In the genomic region with DNA sequence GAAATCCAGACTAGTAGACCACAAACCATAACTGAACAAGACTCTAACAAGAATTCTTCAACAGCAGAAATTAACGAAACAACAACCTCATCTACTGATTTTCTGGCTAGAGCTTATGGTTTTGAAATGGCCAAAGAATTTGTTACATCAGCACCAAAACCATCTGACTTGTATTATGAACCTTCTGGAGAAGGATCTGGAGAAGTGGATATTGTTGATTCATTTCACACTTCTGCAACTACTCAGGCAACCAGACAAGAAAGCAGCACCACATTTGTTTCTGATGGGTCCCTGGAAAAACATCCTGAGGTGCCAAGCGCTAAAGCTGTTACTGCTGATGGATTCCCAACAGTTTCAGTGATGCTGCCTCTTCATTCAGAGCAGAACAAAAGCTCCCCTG, we compare ENCODE assay signal across 22 cellular contexts.
DNase-seq lines count a peak whose midpoint lies in the region; ATAC-seq, FAIRE-seq and TF ChIP-seq lines count a peak whose summit lies in the region.
"Had no signal": no experiment of that assay in that cellular context is flagged by ENCODE, and none has a peak within 500 bp of the region (broad histone marks: within the 10 kb centered on the region; RNA-seq: fewer than 3 reads in every experiment).

No MANE protein-coding gene starts in this region.

- intact Hi-C loops in Right ventricle myocardium superior (cut with DNase I): no loop called here
- intact Hi-C loops in cardiac septum (cut with DNase I): no loop called here
- intact Hi-C loops in K562 (cut with micrococcal nuclease): no loop called here
- intact Hi-C loops in heart right ventricle (cut with DNase I): no loop called here

- H3K9me1 ChIP-seq in K562 (ENCODE audit: control insufficient read depth, insufficient read depth, low read length): no peaks in the 10 kb centered on the region

- WGBS in K562 (ENCODE audit: insufficient coverage, low coverage, missing lambda C conversion rate): 0% methylated on average over 2 of the region's 2 CpGs
- 86 to 89% methylated on average over 2 of the region's 2 CpGs for WGBS in heart right ventricle, 2 donors
- WGBS in hepatocyte (ENCODE audit: low lambda C conversion rate, missing lambda C conversion rate): 98% methylated on average over 2 of the region's 2 CpGs

- TF ChIP-seq CTCF in K562 (IDR thresholded peaks at IDR 0.05 in 2 of 3, conservative IDR thresholded peaks at IDR 0.05 in 1 of 3; ENCODE audit: insufficient read depth in 2 of 3, low read depth in 1 of 3, low read length in 3 of 3) (no peak), heart right ventricle (IDR thresholded peaks at IDR 0.05) (no peak), hepatocyte (IDR thresholded peaks at IDR 0.05; ENCODE audit: poor library complexity) (no peak)

- H3K36me3 Mint-ChIP-seq in activated naive CD4-positive, alpha-beta T cell treated with anti-CD3 and anti-CD28 coated beads, Interleukin-2, amount 50 U/mL, for 72 hours: peaks cover 0 to 7% of the 10 kb centered on the region in 2 donors

- H4K20me1 ChIP-seq in K562 (replicated peaks; ENCODE audit: control insufficient read depth, insufficient read depth, low read length): no peaks in the 10 kb centered on the region
- no peaks in the 10 kb centered on the region for H4K20me1 ChIP-seq in hepatocyte (ENCODE audit: insufficient read depth, poor library complexity, severe bottlenecking)

- in situ Hi-C loops in K562 (cut with MboI): no loop called here

- POLR2A ChIA-PET in K562 (lab: Yijun Ruan, JAX): no interaction called here

- H3K9ac ChIP-seq in K562 (ENCODE audit: insufficient read depth in 1 of 2, low read depth in 2 of 2, low read length in 2 of 2): no peak overlapping the region
- H3K9ac ChIP-seq: KMS-11 had no signal

- H3K9me3 Mint-ChIP-seq in activated naive CD4-positive, alpha-beta T cell treated with anti-CD3 and anti-CD28 coated beads, Interleukin-2, amount 50 U/mL, for 72 hours: peaks cover 3 to 6% of the 10 kb centered on the region in 2 donors
- H3K9me3 Mint-ChIP-seq: CD4-positive, alpha-beta T cell; GM23338 had no signal

- peak; percentile 11 for FAIRE-seq in K562 (lab: Jason Lieb, UNC)
- no peak for FAIRE-seq in H54 (lab: Jason Lieb, UNC)

- H2AFZ ChIP-seq in K562 (ENCODE audit: low read depth, low read length) (no peak overlapping the region), hepatocyte (no peak overlapping the region)
- H2AFZ ChIP-seq: GM23338 had no signal

- peaks cover 0 to 4% of the 10 kb centered on the region in 2 experiments; a peak in 1 of 5 replicates for H3K27me3 ChIP-seq in K562 (ENCODE audit: control insufficient read depth in 2 of 2, insufficient read depth in 2 of 2, low read length in 2 of 2)
- no peaks in the 10 kb centered on the region for H3K27me3 ChIP-seq in heart right ventricle
- no peaks in the 10 kb centered on the region for H3K27me3 ChIP-seq in hepatocyte

- H3K27ac ChIP-seq in K562 (ENCODE audit: extremely low read depth, low read depth, low read length) (no peak overlapping the region), heart right ventricle (no peak overlapping the region), hepatocyte (no peak overlapping the region)
- H3K27ac ChIP-seq: KMS-11, RWPE1 had no signal

- ATAC-seq in Right ventricle myocardium superior (ENCODE audit: poor library complexity): peak; percentile 69
- ATAC-seq in K562: no peak
- peak in 6 of 8 donors; percentile 21 to 83 (median 54) for ATAC-seq in heart right ventricle
- no peak for ATAC-seq in activated naive CD4-positive, alpha-beta T cell treated with anti-CD3 and anti-CD28 coated beads, Interleukin-2, amount 50 U/mL, for 72 hours
- ATAC-seq: GM23338, SK-N-SH treated with all-trans-retinoic acid at 6 μM for 48 hours had no signal

- no peak for TF ChIP-seq POLR2A in K562 (conservative IDR thresholded peaks at IDR 0.05)
- TF ChIP-seq POLR2A in H54 (IDR thresholded peaks at IDR 0.05; ENCODE audit: low read depth, low read length): no peak

- no peaks in the 10 kb centered on the region for H3K9me2 ChIP-seq in hepatocyte (replicated peaks; ENCODE audit: insufficient read depth)

- H3K4me2 ChIP-seq in K562 (ENCODE audit: insufficient read depth, low read length) (no peak overlapping the region), hepatocyte (no peak overlapping the region)
- H3K4me2 ChIP-seq: GM23338 had no signal

- H3K9me3 ChIP-seq in K562 (replicated peaks; ENCODE audit: control insufficient read depth, insufficient read depth, low read depth, low read length) (no peaks in the 10 kb centered on the region), heart right ventricle (no peaks in the 10 kb centered on the region), hepatocyte (ENCODE audit: low read depth) (no peaks in the 10 kb centered on the region)

- TF ChIP-seq RAD21 in K562 (CRISPR knock-in tag; conservative IDR thresholded peaks at IDR 0.05 in 1 of 2, IDR thresholded peaks at IDR 0.05 in 1 of 2): no peak

- no TSS peak for BruUV-seq in K562 (replicated peaks; lab: Mats Ljungman, UMichigan)

- no peaks in the 10 kb centered on the region for H3K36me3 ChIP-seq in K562 (ENCODE audit: control insufficient read depth, insufficient read depth, low read length)
- peaks cover 0 to 42% (median 0%) of the 10 kb centered on the region in 9 donors for H3K36me3 ChIP-seq in heart right ventricle
- H3K36me3 ChIP-seq in hepatocyte (replicated peaks; ENCODE audit: insufficient read depth, low read depth): peaks cover 7% of the 10 kb centered on the region

- no peak for DNase-seq in Right ventricle myocardium superior
- no peak for DNase-seq in cardiac septum (ENCODE audit: low spot score)
- no peak for DNase-seq in K562 (ENCODE audit: extremely low read depth in 1 of 4, low spot score in 3 of 4)
- no peak for DNase-seq in heart right ventricle
- DNase-seq in hepatocyte (ENCODE audit: low spot score): no peak
- DNase-seq in activated naive CD4-positive, alpha-beta T cell treated with anti-CD3 and anti-CD28 coated beads, Interleukin-2, amount 50 U/mL, for 72 hours (ENCODE audit: low spot score in 2 of 2): no peak
- no peak for DNase-seq in H54 (ENCODE audit: insufficient read length, low spot score)
- DNase-seq: CD4-positive, alpha-beta T cell; COR-L47; DMS79; HCEC 1CT; NCI-H1105; NCI-H2081; NCI-H2171; NCI-H345; NCI-H524; NCI-H774; NK-92 treated with Interleukin-12 subunit alpha and Interleukin-12 subunit beta, amount 100 ng/mL, for 24 hours had no signal

- H3K27ac Mint-ChIP-seq in activated naive CD4-positive, alpha-beta T cell treated with anti-CD3 and anti-CD28 coated beads, Interleukin-2, amount 50 U/mL, for 72 hours: no peak overlapping the region
- H3K27ac Mint-ChIP-seq: CD4-positive, alpha-beta T cell; GM23338 had no signal

- CTCF ChIA-PET in K562 (lab: Yijun Ruan, JAX; ENCODE audit: low intra/inter-chr PET ratio): no interaction called here

- TF ChIP-seq EP300 in K562 (IDR thresholded peaks at IDR 0.05; ENCODE audit: low read length): no peak

- H3K4me3 ChIP-seq in K562 (no peak overlapping the region), heart right ventricle (no peak overlapping the region), hepatocyte (no peak overlapping the region)
- H3K4me3 ChIP-seq: GM23338 had no signal

- H3K4me1 ChIP-seq in K562 (replicated peaks in 1 of 2; ENCODE audit: control insufficient read depth in 2 of 2, insufficient read depth in 2 of 2, low read length in 2 of 2) (no peaks in the 10 kb centered on the region), heart right ventricle (peaks cover 0 to 12% (median 0%) of the 10 kb centered on the region in 9 donors), hepatocyte (ENCODE audit: insufficient read depth) (peaks cover 10% of the 10 kb centered on the region)

- H3K79me2 ChIP-seq in K562 (ENCODE audit: control insufficient read depth, insufficient read depth, low read length) (no peaks in the 10 kb centered on the region), hepatocyte (peaks cover 55% of the 10 kb centered on the region)

TF ChIP-seq in K562, 482 proteins besides CTCF, POLR2A, EP300 and RAD21 (continues in another document):
- TF ChIP-seq ZNF436 (CRISPR knock-in tag; IDR thresholded peaks at IDR 0.05) (no peak), KLF16 (IDR thresholded peaks at IDR 0.05) (no peak), NBN (IDR thresholded peaks at IDR 0.05; ENCODE audit: low read depth) (no peak)

Comparison
In these comparisons a context has a peak if more than half of its experiments do, and no peak if none do; other contexts are left out.
1. ATAC-seq: peak in Right ventricle myocardium superior (single experiment) and heart right ventricle (6 of 8); none in K562 (single experiment) and activated naive CD4-positive, alpha-beta T cell treated with anti-CD3 and anti-CD28 coated beads, Interleukin-2, amount 50 U/mL, for 72 hours (0 of 2).